11 cellular contexts compared by ENCODE assay signal in the genomic region with DNA sequence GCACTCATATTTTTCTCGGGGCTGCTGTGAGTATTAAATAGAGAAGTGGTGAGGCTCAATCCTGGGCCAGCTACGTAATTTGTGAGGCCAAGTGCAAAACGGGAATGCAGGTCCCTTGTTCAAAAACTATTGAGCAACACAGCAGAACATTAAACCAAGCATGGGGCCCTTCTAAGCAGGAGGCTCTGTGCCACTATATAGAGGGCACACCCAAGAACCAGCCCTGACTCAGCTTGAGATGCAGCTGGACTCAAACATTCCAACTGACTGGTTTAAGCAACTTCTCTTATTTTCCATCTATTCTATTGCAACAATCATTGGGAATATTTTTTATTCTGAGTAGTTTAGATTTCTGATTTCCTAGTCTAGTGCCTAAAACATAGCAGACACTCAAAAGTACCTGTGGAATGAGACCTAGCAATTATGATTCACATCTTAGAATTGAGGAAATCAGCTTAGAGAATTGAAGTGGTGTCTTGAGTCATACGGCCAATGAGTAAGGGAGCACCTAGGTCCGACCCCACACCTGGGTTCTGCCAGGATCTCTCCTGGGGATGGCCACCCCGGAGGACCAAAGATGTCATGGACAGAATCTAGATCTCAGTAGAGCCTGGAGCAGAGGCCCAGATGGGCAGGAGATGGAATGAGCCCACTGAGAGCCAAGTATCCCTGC. TPM values are rescaled to one million over a fixed set of nuclear protein-coding genes. Genes with fewer than 3 reads are reported as not detected.
DNase-seq lines count a peak whose midpoint lies in the region; ATAC-seq and TF ChIP-seq lines count a peak whose summit lies in the region.
"Had no signal": no experiment of that assay in that cellular context is flagged by ENCODE, and none has a peak within 500 bp of the region (broad histone marks: within the 10 kb centered on the region; RNA-seq: fewer than 3 reads in every experiment).

No MANE protein-coding gene starts in this region.

- DNase-seq in Right ventricle myocardium inferior (ENCODE audit: missing footprints) = peak; percentile 40
- DNase-seq in cardiac septum (ENCODE audit: low spot score) = no peak
- DNase-seq in lung (ENCODE audit: low spot score) = peak; percentile 29
- DNase-seq in aorta = no peak
- no peak for DNase-seq in SHP77 treated with DMSO at 0.1 percent for 48 hours (lab: John Stamatoyannopoulos, UW)
- DNase-seq: NCI-H2029 had no signal

- no peak overlapping the region for H3K9ac ChIP-seq in duodenal mucosa (ENCODE audit: low read depth in 1 of 2, low read length in 2 of 2)

- no peaks in the 10 kb centered on the region for H3K36me3 ChIP-seq in duodenal mucosa (ENCODE audit: control insufficient read depth in 1 of 2, insufficient read depth in 2 of 2, low read length in 2 of 2)
- no peaks in the 10 kb centered on the region for H3K36me3 ChIP-seq in lung (ENCODE audit: control insufficient read depth in 2 of 2, insufficient read depth in 2 of 2, low read length in 2 of 2)
- no peaks in the 10 kb centered on the region for H3K36me3 ChIP-seq in aorta (ENCODE audit: control insufficient read depth in 1 of 2, insufficient read depth in 2 of 2, low read length in 1 of 2)

- intact Hi-C loops in Right ventricle myocardium inferior (cut with DNase I) (no loop called here), cardiac septum (cut with DNase I) (no loop called here), aorta (cut with DNase I) (no loop called here)

- H3K27me3 ChIP-seq in duodenal mucosa (ENCODE audit: control insufficient read depth in 1 of 2, insufficient read depth in 2 of 2, low read length in 2 of 2) = no peaks in the 10 kb centered on the region
- no peaks in the 10 kb centered on the region for H3K27me3 ChIP-seq in lung (ENCODE audit: control insufficient read depth, insufficient read depth)
- peaks cover 0 to 2% of the 10 kb centered on the region in 2 donors for H3K27me3 ChIP-seq in aorta (ENCODE audit: control insufficient read depth in 1 of 2, insufficient read depth in 2 of 2, low read length in 1 of 2)

- H3K4me3 ChIP-seq in duodenal mucosa (ENCODE audit: low read depth in 1 of 2, low read length in 2 of 2) = peak overlapping the region; percentile 1 to 38
- no peak overlapping the region for H3K4me3 ChIP-seq in lung
- no peak overlapping the region for H3K4me3 ChIP-seq in aorta (ENCODE audit: low read length in 2 of 2)

- 43 to 53% methylated on average over 6 of the region's 6 CpGs for WGBS in lung, 2 donors
- WGBS in aorta, 2 donors = 71 to 81% methylated on average over 6 of the region's 6 CpGs

- H3K9me3 ChIP-seq in duodenal mucosa (ENCODE audit: control insufficient read depth in 1 of 2, low read length in 2 of 2) = no peaks in the 10 kb centered on the region
- peaks cover 0 to 2% of the 10 kb centered on the region in 2 donors for H3K9me3 ChIP-seq in lung (ENCODE audit: control insufficient read depth in 2 of 2, insufficient read depth in 1 of 2, low read length in 1 of 2)
- H3K9me3 ChIP-seq in aorta (ENCODE audit: control insufficient read depth, low read length) = no peaks in the 10 kb centered on the region

- TF ChIP-seq CTCF in lung (IDR thresholded peaks at IDR 0.05; ENCODE audit: control extremely low read depth, extremely low read depth) = no peak

- no peak overlapping the region for H3K27ac ChIP-seq in duodenal mucosa (ENCODE audit: low read depth, low read length)
- peak overlapping the region in 1 of 2 donors; percentile 68 for H3K27ac ChIP-seq in lung (ENCODE audit: low read depth in 1 of 2, low read length in 1 of 2)
- no peak overlapping the region for H3K27ac ChIP-seq in aorta (ENCODE audit: low read depth in 1 of 2, low read length in 2 of 2)

- H3K4me1 ChIP-seq in duodenal mucosa (ENCODE audit: control insufficient read depth in 1 of 2, insufficient read depth in 2 of 2, low read length in 2 of 2) = no peaks in the 10 kb centered on the region
- peaks cover 0 to 4% of the 10 kb centered on the region in 2 donors for H3K4me1 ChIP-seq in lung (ENCODE audit: control insufficient read depth in 2 of 2, insufficient read depth in 2 of 2, low read length in 2 of 2)
- no peaks in the 10 kb centered on the region for H3K4me1 ChIP-seq in aorta (ENCODE audit: control insufficient read depth in 1 of 2, insufficient read depth in 2 of 2, low read length in 2 of 2)

- peak; percentile 61 for ATAC-seq in Right ventricle myocardium inferior
- ATAC-seq in lung (ENCODE audit: insufficient read depth, low FRiP score) = peak; percentile 71
- ATAC-seq in aorta (ENCODE audit: low FRiP score) = peak; percentile 20
- no peak for ATAC-seq in GM21825 (IDR thresholded peaks at IDR 0.05; ENCODE audit: unreplicated experiment)
- no peak for ATAC-seq in HG03354 (IDR thresholded peaks at IDR 0.05; ENCODE audit: poor library complexity, severe bottlenecking, unreplicated experiment)
- ATAC-seq: activated T-helper 17 cell treated with anti-CD3 and anti-CD28 coated beads, Interleukin-2, amount 50 U/mL, for 72 hours; WTC11 had no signal

RNA-seq across cellular contexts. Expression of a gene that starts 1.3 kb away (rescaled TPM):
- total RNA-seq in Right ventricle myocardium inferior = 4.0 TPM
- total RNA-seq in cardiac septum = 2.2 TPM
- 10 to 100 TPM in 1 of 2 donors, 1 to 10 TPM in 1; 4.7 to 18.5 TPM for total RNA-seq in lung
- 10 to 100 TPM in 1 of 2 donors, 1 to 10 TPM in 1; 3.9 to 30.9 TPM for polyA plus RNA-seq in lung
- 10 to 100 TPM; 12.9 to 27.3 TPM for total RNA-seq in aorta
- polyA plus RNA-seq in aorta = 1 to 10 TPM in 1 of 2 donors, under 1 TPM in 1; 1.00 to 4.1 TPM
- total RNA-seq: activated T-helper 17 cell treated with anti-CD3 and anti-CD28 coated beads, Interleukin-2, amount 50 U/mL, for 72 hours; WTC11 had no signal

RNA-seq across cellular contexts. Expression of a gene that starts 23.3 kb away (rescaled TPM):
- total RNA-seq in Right ventricle myocardium inferior (51.6 TPM), cardiac septum (64.0 TPM), lung (10 to 100 TPM; 42.9 to 84.8 TPM), aorta (10 to 100 TPM; 61.3 to 71.3 TPM)
- polyA plus RNA-seq in lung (10 to 100 TPM; 39.0 to 63.3 TPM), aorta (10 to 100 TPM; 35.6 to 59.7 TPM)

Comparison
In these comparisons a context has a peak if more than half of its experiments do, and no peak if none do; other contexts are left out.
1. DNase-seq: peak in Right ventricle myocardium inferior (single experiment) and lung (single experiment); none in cardiac septum (single experiment), aorta (0 of 2) and SHP77 treated with DMSO at 0.1 percent for 48 hours (single experiment).
2. ATAC-seq: peak in Right ventricle myocardium inferior (single experiment), lung (single experiment) and aorta (single experiment); none in GM21825 (single experiment) and HG03354 (single experiment).
3. H3K4me3 ChIP-seq: peak in duodenal mucosa (2 of 2); none in lung (single experiment) and aorta (0 of 2).